ENCODE assay signal across 16 cellular contexts in the genomic region with DNA sequence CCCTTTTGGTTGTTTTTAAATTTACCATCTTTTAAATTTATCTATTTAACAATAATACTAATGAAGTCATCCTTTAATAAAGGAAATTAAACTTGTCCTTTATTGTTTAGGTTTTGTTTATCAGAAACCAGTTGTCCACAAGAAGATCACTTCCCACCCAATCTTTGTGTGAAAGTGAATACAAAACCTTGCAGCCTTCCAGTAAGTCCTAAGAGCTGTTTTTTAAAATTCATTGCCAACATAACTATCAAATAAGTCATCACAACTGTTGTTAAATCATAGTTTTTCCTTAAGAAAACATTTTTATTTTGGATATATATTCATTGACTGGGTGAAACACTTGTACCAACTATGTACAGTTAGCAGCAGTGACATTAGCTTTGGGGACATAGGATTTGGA.
"Had no signal": no experiment of that assay in that cellular context is flagged by ENCODE, and none has a peak within 500 bp of the region (broad histone marks: within the 10 kb centered on the region; RNA-seq: fewer than 3 reads in every experiment).

No MANE protein-coding gene starts in this region.

- H3K27ac ChIP-seq: left ventricle myocardium inferior, upper lobe of right lung, VCaP had no signal

- H3K9me3 ChIP-seq: left ventricle myocardium inferior, upper lobe of right lung had no signal

- ATAC-seq: activated CD4-positive, CD25-positive, alpha-beta regulatory T cell treated with anti-CD3 and anti-CD28 coated beads, Interleukin-2, amount 50 U/mL, for 24 hours; naive thymus-derived CD8-positive, alpha-beta T cell; upper lobe of right lung had no signal

- H3K27ac Mint-ChIP-seq: activated CD4-positive, alpha-beta memory T cell treated with anti-CD3 and anti-CD28 coated beads, Interleukin-2, amount 10 ng/mL, durations not matched to agents 7 days and 5 days; activated CD4-positive, alpha-beta T cell treated with anti-CD3 and anti-CD28 coated beads, Interleukin-2, amount 10 ng/mL, durations not matched to agents 24 days and 14 days; activated naive CD4-positive, alpha-beta T cell treated with anti-CD3 and anti-CD28 coated beads, Interleukin-2, amount 10 ng/mL, durations not matched to agents 7 days and 5 days; dendritic cell treated with granulocyte-macrophage colony-stimulating factor and Interleukin-4, amounts not matched to agents 40 ng/mL and 50 ng/mL, for 4 days had no signal

- DNase-seq: activated CD4-positive, alpha-beta memory T cell treated with anti-CD3 and anti-CD28 coated beads, Interleukin-2, amount 10 ng/mL, durations not matched to agents 7 days and 5 days; activated CD4-positive, alpha-beta T cell treated with anti-CD3 and anti-CD28 coated beads, Interleukin-2, amount 10 ng/mL, durations not matched to agents 24 days and 14 days; activated effector memory CD4-positive, alpha-beta T cell treated with anti-CD3 and anti-CD28 coated beads, Interleukin-2, amount 50 U/mL, for 16 hours; activated naive CD4-positive, alpha-beta T cell treated with anti-CD3 and anti-CD28 coated beads, Interleukin-2, amount 10 ng/mL, durations not matched to agents 7 days and 5 days; activated T-cell treated with anti-CD3 and anti-CD28 coated beads for 4 hours; effector CD4-positive, alpha-beta T cell; erythroblast; left ventricle myocardium inferior; naive thymus-derived CD8-positive, alpha-beta T cell; retina; stimulated activated CD4-positive, alpha-beta T cell treated with anti-CD3 and anti-CD28 coated beads, Interleukin-4, amount 100 ng/mL, for 24 hours; stimulated activated naive CD4-positive, alpha-beta T cell treated with Interleukin-2 at 50 U/mL for 16 hours; upper lobe of right lung had no signal

- H3K4me3 Mint-ChIP-seq: activated CD4-positive, alpha-beta memory T cell treated with anti-CD3 and anti-CD28 coated beads, Interleukin-2, amount 10 ng/mL, durations not matched to agents 7 days and 5 days; activated CD4-positive, alpha-beta T cell treated with anti-CD3 and anti-CD28 coated beads, Interleukin-2, amount 10 ng/mL, durations not matched to agents 24 days and 14 days; activated naive CD4-positive, alpha-beta T cell treated with anti-CD3 and anti-CD28 coated beads, Interleukin-2, amount 10 ng/mL, durations not matched to agents 7 days and 5 days; dendritic cell treated with granulocyte-macrophage colony-stimulating factor and Interleukin-4, amounts not matched to agents 40 ng/mL and 50 ng/mL, for 4 days; naive thymus-derived CD8-positive, alpha-beta T cell had no signal

- H3K4me3 ChIP-seq: left ventricle myocardium inferior, upper lobe of right lung had no signal

- H3K4me1 ChIP-seq: upper lobe of right lung had no signal

- H3K9me3 Mint-ChIP-seq: activated CD4-positive, alpha-beta memory T cell treated with anti-CD3 and anti-CD28 coated beads, Interleukin-2, amount 10 ng/mL, durations not matched to agents 7 days and 5 days; activated CD4-positive, alpha-beta T cell treated with anti-CD3 and anti-CD28 coated beads, Interleukin-2, amount 10 ng/mL, durations not matched to agents 24 days and 14 days; activated naive CD4-positive, alpha-beta T cell treated with anti-CD3 and anti-CD28 coated beads, Interleukin-2, amount 10 ng/mL, durations not matched to agents 7 days and 5 days; dendritic cell treated with granulocyte-macrophage colony-stimulating factor and Interleukin-4, amounts not matched to agents 40 ng/mL and 50 ng/mL, for 4 days; naive thymus-derived CD8-positive, alpha-beta T cell had no signal

- H3K27me3 ChIP-seq: upper lobe of right lung had no signal

- H3K27me3 Mint-ChIP-seq: activated CD4-positive, alpha-beta memory T cell treated with anti-CD3 and anti-CD28 coated beads, Interleukin-2, amount 10 ng/mL, durations not matched to agents 7 days and 5 days; activated CD4-positive, alpha-beta T cell treated with anti-CD3 and anti-CD28 coated beads, Interleukin-2, amount 10 ng/mL, durations not matched to agents 24 days and 14 days; activated naive CD4-positive, alpha-beta T cell treated with anti-CD3 and anti-CD28 coated beads, Interleukin-2, amount 10 ng/mL, durations not matched to agents 7 days and 5 days; dendritic cell treated with granulocyte-macrophage colony-stimulating factor and Interleukin-4, amounts not matched to agents 40 ng/mL and 50 ng/mL, for 4 days; naive thymus-derived CD8-positive, alpha-beta T cell had no signal
